In the genomic region with DNA sequence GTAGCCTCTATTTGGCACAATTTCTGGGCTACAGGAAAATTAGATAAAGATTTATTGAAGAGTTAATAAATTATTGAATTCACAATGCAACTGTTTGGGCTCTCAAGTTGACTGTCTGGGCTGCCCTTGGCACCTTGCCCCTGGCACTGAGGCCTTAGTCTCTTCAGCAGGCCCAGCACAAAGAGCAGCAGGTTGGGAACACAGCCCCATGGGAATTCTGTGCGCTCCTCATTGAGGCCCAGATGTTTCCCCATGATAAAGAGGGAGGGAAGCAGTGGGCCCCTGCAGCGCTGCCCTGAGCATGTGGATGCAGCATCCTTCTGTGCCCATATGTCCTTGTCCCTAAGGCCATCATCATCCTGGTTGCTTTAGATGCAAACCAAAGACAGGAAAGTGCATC, we compare ENCODE assay signal across 15 cellular contexts.
DNase-seq lines count a peak whose midpoint lies in the region; ATAC-seq and TF ChIP-seq lines count a peak whose summit lies in the region.
"Had no signal": no experiment of that assay in that cellular context is flagged by ENCODE, and none has a peak within 500 bp of the region (broad histone marks: within the 10 kb centered on the region; RNA-seq: fewer than 3 reads in every experiment).

No MANE protein-coding gene starts in this region.

- DNase-seq in AG10803 (ENCODE audit: low read depth) (peak; percentile 5), DMS 273 (lab: John Stamatoyannopoulos, UW; ENCODE audit: unreplicated experiment) (peak; percentile 89), pons (ENCODE audit: low spot score) (peak; percentile 4), posterior cingulate gyrus (no peak), SHP77 (lab: John Stamatoyannopoulos, UW) (no peak)
- DNase-seq: DND-41, H9, MM.1S, NCI-H1694 treated with DMSO at 0.1 percent for 48 hours, NCI-H2107, NCI-H345, SHP77 treated with DMSO at 0.1 percent for 48 hours, T-cell had no signal

- H3K4me3 ChIP-seq in AG10803 (ENCODE audit: low read length), result no peak overlapping the region

- intact Hi-C loops in posterior cingulate gyrus (cut with DNase I), result no loop called here

- TF ChIP-seq CTCF in AG10803 (conservative IDR thresholded peaks at IDR 0.05; ENCODE audit: low read length) (no peak), VCaP (conservative IDR thresholded peaks at IDR 0.05) (no peak)

- no peak for ATAC-seq in HG03469 (IDR thresholded peaks at IDR 0.05; ENCODE audit: unreplicated experiment)
- ATAC-seq: T-cell had no signal

- peak overlapping the region; percentile 52 for H3K27ac ChIP-seq in VCaP

Comparison
In these comparisons a context has a peak if more than half of its experiments do, and no peak if none do; other contexts are left out.
1. DNase-seq: peak in AG10803 (single experiment), DMS 273 (single experiment) and pons (single experiment); none in posterior cingulate gyrus (0 of 10) and SHP77 (0 of 2).